Comparison of ENCODE assay signal across 12 cellular contexts in genomic region chr16:31129568-31130335, GRCh38. TPM values are rescaled to one million over a fixed set of nuclear protein-coding genes. Genes with fewer than 3 reads are reported as not detected.
A peak's percentile ranks its signal among the peaks of the same experiment; 100 is the strongest.
DNase-seq lines count a peak whose midpoint lies in the region; ATAC-seq and TF ChIP-seq lines count a peak whose summit lies in the region.
"Had no signal": no experiment of that assay in that cellular context is flagged by ENCODE, and none has a peak within 500 bp of the region (broad histone marks: within the 10 kb centered on the region; RNA-seq: fewer than 3 reads in every experiment).

No MANE protein-coding gene starts in this region.

- H3K27ac ChIP-seq in cingulate gyrus (ENCODE audit: low read depth, low read length) (peak overlapping the region; percentile 83), lung (ENCODE audit: low read depth in 1 of 2, low read length in 1 of 2) (peak overlapping the region in 1 of 2 donors; percentile 94), stomach (peak overlapping the region; percentile 88 to 97 (median 91))

- H3K4me1 ChIP-seq in lung (ENCODE audit: control insufficient read depth in 2 of 2, insufficient read depth in 2 of 2, low read length in 2 of 2) = peaks cover 0 to 7% of the 10 kb centered on the region in 2 donors
- H3K4me1 ChIP-seq in stomach = peaks cover 57 to 82% (median 71%) of the 10 kb centered on the region in 4 donors

- no peak for ATAC-seq in lung (ENCODE audit: insufficient read depth, low FRiP score)
- no peak for ATAC-seq in stimulated activated effector memory CD8-positive, alpha-beta T cell treated with anti-CD3 and anti-CD28 coated beads, Interleukin-12 subunit alpha, Interleukin-12 subunit beta, amount 100 ng/mL, for 72 hours

- H3K9me3 ChIP-seq in lung (ENCODE audit: control insufficient read depth in 2 of 2, insufficient read depth in 1 of 2, low read length in 1 of 2) (no peaks in the 10 kb centered on the region), stomach (no peaks in the 10 kb centered on the region)

- peaks cover 25% of the 10 kb centered on the region for H3K36me3 Mint-ChIP-seq in stimulated activated effector memory CD8-positive, alpha-beta T cell treated with anti-CD3 and anti-CD28 coated beads, Interleukin-12 subunit alpha, Interleukin-12 subunit beta, amount 100 ng/mL, for 72 hours

- no peak overlapping the region for H3K4me3 Mint-ChIP-seq in stimulated activated effector memory CD8-positive, alpha-beta T cell treated with anti-CD3 and anti-CD28 coated beads, Interleukin-12 subunit alpha, Interleukin-12 subunit beta, amount 100 ng/mL, for 72 hours

- peaks cover 15% of the 10 kb centered on the region for H3K36me3 ChIP-seq in H7 (replicated peaks; ENCODE audit: control insufficient read depth, insufficient read depth, low read length)
- peaks cover 15 to 35% of the 10 kb centered on the region in 2 donors for H3K36me3 ChIP-seq in lung (ENCODE audit: control insufficient read depth in 2 of 2, insufficient read depth in 2 of 2, low read length in 2 of 2)
- H3K36me3 ChIP-seq in stomach = peaks cover 36 to 88% (median 71%) of the 10 kb centered on the region in 4 donors

- peaks cover 6% of the 10 kb centered on the region for H3K4me1 Mint-ChIP-seq in stimulated activated effector memory CD8-positive, alpha-beta T cell treated with anti-CD3 and anti-CD28 coated beads, Interleukin-12 subunit alpha, Interleukin-12 subunit beta, amount 100 ng/mL, for 72 hours

- no peak for TF ChIP-seq EP300 in stomach (IDR thresholded peaks at IDR 0.05)

- in situ Hi-C loops in ACHN (cut with HindIII; ENCODE audit: low pct_ligation_motif_present, low pct_unique_long_range_greater_than_20kb, low sequenced_read_pairs) = no loop called here

- peak; percentile 63 for DNase-seq in H7
- peak; percentile 68 for DNase-seq in lung (ENCODE audit: low spot score)
- no peak for DNase-seq in stomach
- no peak for DNase-seq in stimulated activated effector memory CD8-positive, alpha-beta T cell treated with anti-CD3 and anti-CD28 coated beads, Interleukin-12 subunit alpha, Interleukin-12 subunit beta, amount 100 ng/mL, for 72 hours (ENCODE audit: low spot score in 2 of 2)
- no peak for DNase-seq in mesenteric fat pad (ENCODE audit: low spot score)
- no peak for DNase-seq in ACHN
- DNase-seq in SW480 (ENCODE audit: low spot score) = no peak
- DNase-seq: activated naive CD4-positive, alpha-beta T cell treated with anti-CD3 and anti-CD28 coated beads, Interleukin-2, amount 50 U/mL, for 16 hours; NCI-H2107 had no signal

- H3K4me3 ChIP-seq in H7 (ENCODE audit: insufficient read depth, low read depth, low read length) (no peak overlapping the region), lung (no peak overlapping the region), stomach (no peak overlapping the region)
- H3K4me3 ChIP-seq: GM12878 had no signal

- intact Hi-C loops in stomach (cut with DNase I; ENCODE audit: low total_unique reads) = no loop called here

- no peaks in the 10 kb centered on the region for H3K27me3 ChIP-seq in H7 (ENCODE audit: control insufficient read depth, insufficient read depth, low read length)
- no peaks in the 10 kb centered on the region for H3K27me3 ChIP-seq in lung (ENCODE audit: control insufficient read depth, insufficient read depth)
- no peaks in the 10 kb centered on the region for H3K27me3 ChIP-seq in stomach

- TF ChIP-seq POLR2A in stomach (IDR thresholded peaks at IDR 0.05) = no peak

- no peaks in the 10 kb centered on the region for H3K9me3 Mint-ChIP-seq in stimulated activated effector memory CD8-positive, alpha-beta T cell treated with anti-CD3 and anti-CD28 coated beads, Interleukin-12 subunit alpha, Interleukin-12 subunit beta, amount 100 ng/mL, for 72 hours

- TF ChIP-seq CTCF in lung (IDR thresholded peaks at IDR 0.05; ENCODE audit: control extremely low read depth, extremely low read depth) (no peak), stomach (IDR thresholded peaks at IDR 0.05) (no peak)

- 28 to 48% methylated on average over 29 of the region's 29 CpGs for WGBS in lung, 2 donors
- WGBS in stomach, 5 donors = 25 to 49% (median 36%) methylated on average over 19 to 29 of the region's 29 CpGs

- no peak overlapping the region for H3K27ac Mint-ChIP-seq in stimulated activated effector memory CD8-positive, alpha-beta T cell treated with anti-CD3 and anti-CD28 coated beads, Interleukin-12 subunit alpha, Interleukin-12 subunit beta, amount 100 ng/mL, for 72 hours

RNA-seq across cellular contexts. Expression of gene PRSS8, which starts 5.8 kb away (rescaled TPM):
- total RNA-seq in H7 (2014; rRNA removed; shearing (Covaris generic)) = 57.1 and 65.4 TPM in 2 replicates
- total RNA-seq in lung (100 to 1,000 TPM in 1 of 2 donors, 10 to 100 TPM in 1; 84.4 to 127 TPM), stomach (100 to 1,000 TPM in 2 of 5 donors, 10 to 100 TPM in 2, 1 to 10 TPM in 1; 5.8 to 176 (median 70.5) TPM), mesenteric fat pad (0.51 TPM)
- polyA plus RNA-seq in lung (10 to 100 TPM; 83.2 to 95.3 TPM), stomach (100 to 1,000 TPM in 2 of 3 donors, 10 to 100 TPM in 1; 39.3 to 151 (median 115) TPM)
- total RNA-seq: RPMI7951 had no signal

RNA-seq across cellular contexts. Expression of gene KAT8, which starts 12.3 kb away (rescaled TPM):
- 61.7 and 77.2 TPM in 2 replicates for total RNA-seq in H7 (2014; rRNA removed; shearing (Covaris generic))
- total RNA-seq in lung (10 to 100 TPM; 53.0 to 68.2 TPM), stomach (100 to 1,000 TPM in 1 of 5 donors, 10 to 100 TPM in 4; 38.8 to 114 (median 64.9) TPM), mesenteric fat pad (49.5 TPM)
- polyA plus RNA-seq in lung (10 to 100 TPM; 53.5 to 73.2 TPM), stomach (10 to 100 TPM; 45.0 to 51.4 (median 45.8) TPM)

RNA-seq across cellular contexts. Expression of gene PRSS36, which starts 20.1 kb away (rescaled TPM):
- total RNA-seq in H7 (2014; rRNA removed; shearing (Covaris generic)) = 0.59 and 1.1 TPM in 2 replicates
- total RNA-seq in lung (1 to 10 TPM in 1 of 2 donors, under 1 TPM in 1; 0.43 to 4.2 TPM), stomach (10 to 100 TPM in 1 of 5 donors, 1 to 10 TPM in 1, under 1 TPM in 1, not detected in 2; 0.87 to 26.3 (median 2.6) TPM), mesenteric fat pad (9.8 TPM)
- polyA plus RNA-seq in lung (1 to 10 TPM; 2.6 to 3.6 TPM), stomach (1 to 10 TPM; 2.1 to 4.0 (median 2.9) TPM)

RNA-seq across cellular contexts. Expression of gene BCKDK, which starts 21.6 kb away (rescaled TPM):
- 52.7 and 64.0 TPM in 2 replicates for total RNA-seq in H7 (2014; rRNA removed; shearing (Covaris generic))
- total RNA-seq in lung = 10 to 100 TPM; 20.3 to 47.6 TPM
- polyA plus RNA-seq in lung = 10 to 100 TPM; 16.2 to 61.8 TPM
- 100 to 1,000 TPM in 1 of 5 donors, 10 to 100 TPM in 4; 11.0 to 197 (median 58.3) TPM for total RNA-seq in stomach
- polyA plus RNA-seq in stomach = 10 to 100 TPM; 27.4 to 40.9 (median 34.0) TPM
- 42.2 TPM for total RNA-seq in mesenteric fat pad

RNA-seq across cellular contexts. Expression of gene VKORC1, which starts 35.2 kb away (rescaled TPM):
- total RNA-seq in H7 (2014; rRNA removed; shearing (Covaris generic)) = 127 and 135 TPM in 2 replicates
- total RNA-seq in lung = 10 to 100 TPM; 49.4 to 74.3 TPM
- 100 to 1,000 TPM in 1 of 2 donors, 10 to 100 TPM in 1; 66.8 to 118 TPM for polyA plus RNA-seq in lung
- total RNA-seq in stomach = 100 to 1,000 TPM in 1 of 5 donors, 10 to 100 TPM in 4; 20.1 to 191 (median 35.0) TPM
- 10 to 100 TPM; 53.2 to 90.8 (median 62.9) TPM for polyA plus RNA-seq in stomach
- total RNA-seq in mesenteric fat pad = 59.6 TPM

Comparison
In these comparisons a context has a peak if more than half of its experiments do, and no peak if none do; other contexts are left out.
1. DNase-seq: peak in H7 (single experiment) and lung (single experiment); none in stomach (single experiment), stimulated activated effector memory CD8-positive, alpha-beta T cell treated with anti-CD3 and anti-CD28 coated beads, Interleukin-12 subunit alpha, Interleukin-12 subunit beta, amount 100 ng/mL, for 72 hours (0 of 2), mesenteric fat pad (single experiment), ACHN (single experiment) and SW480 (single experiment).